ENCODE assay signal across 1 cellular context in genomic region chr12:123599310-123599709, GRCh38.
TF ChIP-seq lines count a peak whose summit lies in the region.

No MANE protein-coding gene starts in this region.

TF ChIP-seq in HepG2, 621 proteins besides CTCF, POLR2A, EP300 and RAD21:
- 0 out of 2 replicates have a peak, but pooled peaks have one; percentile 22 for TF ChIP-seq POLR2AphosphoS5 (IDR thresholded peaks at IDR 0.05; ENCODE audit: low read depth, low read length)
- TF ChIP-seq RBM22 (optimal IDR thresholded peaks at IDR 0.05; ENCODE audit: low read length), result peak; percentile 39
- TF ChIP-seq MZF1 (CRISPR knock-in tag; IDR thresholded peaks at IDR 0.05; ENCODE audit: borderline replicate concordance), result no peak
